ENCODE assay signal across 8 cellular contexts in the genomic region with DNA sequence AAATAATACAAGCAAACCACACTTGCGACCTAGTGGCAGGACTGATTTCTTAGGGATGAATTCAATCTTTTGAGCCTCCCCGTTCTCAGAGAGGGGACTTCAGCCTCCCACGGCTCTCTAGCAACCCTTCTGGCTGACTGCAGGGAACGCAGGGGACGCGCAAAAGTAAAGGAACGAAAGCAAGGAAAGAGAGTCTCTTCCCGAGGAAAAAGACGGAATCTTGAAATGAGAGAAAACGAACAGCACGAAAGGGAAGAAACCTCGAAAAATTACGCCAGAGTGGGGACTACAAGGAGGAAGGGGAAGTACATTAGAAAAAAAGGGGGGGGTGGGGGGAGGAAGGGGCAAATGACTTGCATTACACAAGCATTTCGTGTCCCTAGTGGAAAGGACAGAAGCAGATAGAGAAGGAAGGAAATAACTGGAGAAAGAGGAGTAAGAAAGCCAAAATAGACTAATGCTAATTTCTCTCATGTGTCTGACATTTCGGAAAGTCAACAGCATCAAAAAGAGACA. TPM values are rescaled to one million over a fixed set of nuclear protein-coding genes. Genes with fewer than 3 reads are reported as not detected.
A peak's percentile ranks its signal among the peaks of the same experiment; 100 is the strongest.
DNase-seq lines count a peak whose midpoint lies in the region; ATAC-seq, FAIRE-seq and TF ChIP-seq lines count a peak whose summit lies in the region.

No MANE protein-coding gene starts in this region.

- intact Hi-C loops in transverse colon (cut with DNase I; ENCODE audit: low total_unique reads) = loop anchor here (5.0 to 10.0 kb wide), 2 partner anchors 82 to 289 kb away; no protein-coding TSS in a partner anchor

- H3K36me3 Mint-ChIP-seq in natural killer cell treated with Interleukin-12 subunit alpha and Interleukin-12 subunit beta and Interleukin-15 and Interleukin-18, amount 100 ng/mL, for 72 hours = peaks cover 4% of the 10 kb centered on the region

- no peak for FAIRE-seq in D721Med (lab: Jason Lieb, UNC)

- no peaks in the 10 kb centered on the region for H3K36me3 ChIP-seq in transverse colon

- peaks cover 31 to 43% of the 10 kb centered on the region in 2 donors for H3K4me1 Mint-ChIP-seq in natural killer cell treated with Interleukin-12 subunit alpha and Interleukin-12 subunit beta and Interleukin-15 and Interleukin-18, amount 100 ng/mL, for 72 hours (ENCODE audit: low read depth in 2 of 2)

- no peak for ATAC-seq in natural killer cell treated with Interleukin-12 subunit alpha and Interleukin-12 subunit beta and Interleukin-15 and Interleukin-18, amount 100 ng/mL, for 72 hours
- ATAC-seq in HG02840 (IDR thresholded peaks at IDR 0.05; ENCODE audit: low FRiP score, unreplicated experiment) = no peak

- no peak for DNase-seq in D721Med (ENCODE audit: insufficient read length, low spot score)
- peak; percentile 85 for DNase-seq in KBM-7
- DNase-seq in RKO (ENCODE audit: low spot score) = peak; percentile 87
- DNase-seq in activated effector memory CD4-positive, alpha-beta T cell treated with anti-CD3 and anti-CD28 coated beads, Interleukin-2, amount 50 U/mL, for 16 hours = peak; percentile 83
- DNase-seq in foreskin fibroblast = peak; percentile 65 to 90
- DNase-seq in natural killer cell treated with Interleukin-12 subunit alpha and Interleukin-12 subunit beta and Interleukin-15 and Interleukin-18, amount 100 ng/mL, for 72 hours (ENCODE audit: low spot score) = peak; percentile 74
- DNase-seq in transverse colon = peak; percentile 76

- TF ChIP-seq CTCF in D721Med (IDR thresholded peaks at IDR 0.05; ENCODE audit: insufficient read depth, missing control alignments) = peak; percentile 88
- peak; percentile 93 for TF ChIP-seq CTCF in foreskin fibroblast (IDR thresholded peaks at IDR 0.05; ENCODE audit: low read depth, low read length)
- TF ChIP-seq CTCF in transverse colon (IDR thresholded peaks at IDR 0.05) = peak; percentile 77 to 85 (median 80)

- no peaks in the 10 kb centered on the region for H3K9me3 ChIP-seq in transverse colon

- no peaks in the 10 kb centered on the region for H3K27me3 Mint-ChIP-seq in natural killer cell treated with Interleukin-12 subunit alpha and Interleukin-12 subunit beta and Interleukin-15 and Interleukin-18, amount 100 ng/mL, for 72 hours

- TF ChIP-seq POLR2A in transverse colon (IDR thresholded peaks at IDR 0.05) = no peak

- in situ Hi-C loops in KBM-7 (cut with MboI; ENCODE audit: low pct_unique_long_range_greater_than_20kb, low sequenced_read_pairs) = no loop called here
- in situ Hi-C loops in transverse colon (cut with MboI; ENCODE audit: low pct_ligation_motif_present in 1 of 4, low pct_unique_long_range_greater_than_20kb in 1 of 4, low sequenced_read_pairs in 3 of 4) = loop anchor here in 2 of 4 donors (25.0 kb wide), 1 partner anchor 92 kb away; no protein-coding TSS in a partner anchor

- peak overlapping the region; percentile 96 to 98 (median 97) for H3K27ac ChIP-seq in transverse colon

- H3K27ac Mint-ChIP-seq in natural killer cell treated with Interleukin-12 subunit alpha and Interleukin-12 subunit beta and Interleukin-15 and Interleukin-18, amount 100 ng/mL, for 72 hours = peak overlapping the region; percentile 81 to 94

- H3K4me3 Mint-ChIP-seq in natural killer cell treated with Interleukin-12 subunit alpha and Interleukin-12 subunit beta and Interleukin-15 and Interleukin-18, amount 100 ng/mL, for 72 hours = peak overlapping the region; percentile 90

- WGBS in transverse colon (ENCODE audit: low coverage in 1 of 2), 2 donors = 0% methylated on average over 12 to 15 of the region's 15 CpGs

- H3K27me3 ChIP-seq in transverse colon = no peaks in the 10 kb centered on the region

- TF ChIP-seq EP300 in transverse colon (IDR thresholded peaks at IDR 0.05; ENCODE audit: low read depth) = no peak

- no peaks in the 10 kb centered on the region for H3K9me3 Mint-ChIP-seq in natural killer cell treated with Interleukin-12 subunit alpha and Interleukin-12 subunit beta and Interleukin-15 and Interleukin-18, amount 100 ng/mL, for 72 hours

- H3K4me3 ChIP-seq in foreskin fibroblast (ENCODE audit: low read depth in 1 of 2, low read length in 2 of 2) (peak overlapping the region; percentile 87 to 99), transverse colon (peak overlapping the region; percentile 85 to 97 (median 93))

- peaks cover 12 to 41% (median 16%) of the 10 kb centered on the region in 4 donors for H3K4me1 ChIP-seq in transverse colon

RNA-seq across cellular contexts. Expression of a gene that starts 1.2 kb away (rescaled TPM):
- 100 to 1,000 TPM; 198 to 235 TPM for total RNA-seq in natural killer cell treated with Interleukin-12 subunit alpha and Interleukin-12 subunit beta and Interleukin-15 and Interleukin-18, amount 100 ng/mL, for 72 hours
- total RNA-seq in transverse colon = 100 to 1,000 TPM; 105 to 183 (median 136) TPM

RNA-seq across cellular contexts. Expression of a gene that starts 52.2 kb away (rescaled TPM):
- 100 to 1,000 TPM in 1 of 2 donors, 10 to 100 TPM in 1; 69.9 to 106 TPM for total RNA-seq in natural killer cell treated with Interleukin-12 subunit alpha and Interleukin-12 subunit beta and Interleukin-15 and Interleukin-18, amount 100 ng/mL, for 72 hours
- total RNA-seq in transverse colon = 100 to 1,000 TPM; 128 to 708 (median 280) TPM
